13 cellular contexts compared by ENCODE assay signal in genomic region chr15:93173369-93173768, GRCh38.
DNase-seq lines count a peak whose midpoint lies in the region; ATAC-seq and TF ChIP-seq lines count a peak whose summit lies in the region.
"Had no signal": no experiment of that assay in that cellular context is flagged by ENCODE, and none has a peak within 500 bp of the region (broad histone marks: within the 10 kb centered on the region; RNA-seq: fewer than 3 reads in every experiment).

No MANE protein-coding gene starts in this region.

- H3K9ac ChIP-seq in endodermal cell (ENCODE audit: extremely low read depth, low read length, poor library complexity, severe bottlenecking), result no peak overlapping the region

- no peaks in the 10 kb centered on the region for H3K4me1 ChIP-seq in endodermal cell (ENCODE audit: control insufficient read depth, insufficient read depth, low read length)

- no peaks in the 10 kb centered on the region for H3K4me1 Mint-ChIP-seq in endodermal cell

- H3K4me3 ChIP-seq in endodermal cell (ENCODE audit: low read length), result no peak overlapping the region

- peaks cover 19% of the 10 kb centered on the region for H3K9me3 Mint-ChIP-seq in endodermal cell
- H3K9me3 Mint-ChIP-seq: central memory CD8-positive, alpha-beta T cell had no signal

- 62 to 82% methylated on average over 2 of the region's 3 CpGs for WGBS in endodermal cell (ENCODE audit: insufficient coverage in 1 of 2, insufficient read length in 1 of 2), 2 experiments

- intact Hi-C loops in sciatic nerve (cut with DNase I), result no loop called here

- H3K36me3 Mint-ChIP-seq in endodermal cell (ENCODE audit: low read depth), result no peaks in the 10 kb centered on the region
- H3K36me3 Mint-ChIP-seq: CD8-positive, alpha-beta T cell had no signal

- H3K9me3 ChIP-seq in endodermal cell (ENCODE audit: control insufficient read depth, low read length), result peaks cover 6% of the 10 kb centered on the region

- peaks cover 27% of the 10 kb centered on the region for H3K27me3 Mint-ChIP-seq in endodermal cell (ENCODE audit: insufficient read depth)

- ATAC-seq in GM18502 (IDR thresholded peaks at IDR 0.05; ENCODE audit: poor library complexity, unreplicated experiment) (peak; percentile 58), sciatic nerve (peak; percentile 67), HG02571 (IDR thresholded peaks at IDR 0.05; ENCODE audit: unreplicated experiment) (no peak)
- ATAC-seq: CD8-positive, alpha-beta T cell had no signal

- no peak overlapping the region for H3K27ac ChIP-seq in endodermal cell (ENCODE audit: low read depth, low read length)

- no peak overlapping the region for H3K27ac Mint-ChIP-seq in endodermal cell
- H3K27ac Mint-ChIP-seq: CD8-positive, alpha-beta T cell had no signal

- H3K4me3 Mint-ChIP-seq in endodermal cell, result no peak overlapping the region
- H3K4me3 Mint-ChIP-seq: CD8-positive, alpha-beta T cell; central memory CD8-positive, alpha-beta T cell had no signal

- TF ChIP-seq CTCF in endodermal cell (conservative IDR thresholded peaks at IDR 0.05), result no peak

- DNase-seq in NCI-H226 (peak; percentile 87), endodermal cell (peak; percentile 28), sciatic nerve (ENCODE audit: low spot score) (no peak), NCI-H2029 treated with DMSO at 0.1 percent for 48 hours (lab: John Stamatoyannopoulos, UW) (no peak), OCI-M1 (lab: John Stamatoyannopoulos, UW) (no peak)
- DNase-seq: activated gamma-delta T cell treated with Interleukin-2 at 50 U/mL for 16 hours; CD8-positive, alpha-beta T cell; NCI-H1092 treated with DMSO at 0.1 percent for 48 hours; NCI-H510A; retina had no signal

- no peaks in the 10 kb centered on the region for H3K36me3 ChIP-seq in endodermal cell (ENCODE audit: control insufficient read depth, insufficient read depth, low read length)

- H3K27me3 ChIP-seq in endodermal cell (ENCODE audit: control insufficient read depth, insufficient read depth, low read length, poor library complexity, severe bottlenecking), result no peaks in the 10 kb centered on the region

Comparison
In these comparisons a context has a peak if more than half of its experiments do, and no peak if none do; other contexts are left out.
1. DNase-seq: peak in NCI-H226 (single experiment) and endodermal cell (single experiment); none in sciatic nerve (single experiment), NCI-H2029 treated with DMSO at 0.1 percent for 48 hours (single experiment) and OCI-M1 (single experiment).